ENCODE assay signal across 8 cellular contexts in the genomic region with DNA sequence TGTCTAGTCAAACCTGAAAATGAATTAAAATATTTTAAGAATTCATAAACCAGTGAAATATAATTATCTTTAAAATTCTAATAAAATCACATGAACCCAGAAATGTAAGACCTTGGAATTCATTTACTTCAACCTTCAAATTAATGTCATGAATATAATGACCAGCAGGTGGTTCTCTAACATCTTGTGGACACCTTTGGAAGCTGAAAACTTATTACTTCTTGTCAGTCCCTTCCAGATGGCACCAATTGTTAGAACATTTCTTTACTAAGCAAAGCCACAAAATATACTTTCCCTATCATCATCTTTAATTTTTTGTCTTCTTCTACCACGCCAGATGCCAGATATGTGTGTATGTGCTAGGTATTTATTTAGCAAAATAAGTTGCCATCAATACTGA.
DNase-seq lines count a peak whose midpoint lies in the region; ATAC-seq and TF ChIP-seq lines count a peak whose summit lies in the region.

No MANE protein-coding gene starts in this region.

- TF ChIP-seq CTCF in CD14-positive monocyte (IDR thresholded peaks at IDR 0.05), result peak; percentile 26
- TF ChIP-seq CTCF in HFFc6 (IDR thresholded peaks at IDR 0.05), result peak; percentile 66
- TF ChIP-seq CTCF in brain (conservative IDR thresholded peaks at IDR 0.05), result peak; percentile 42 to 51

- H3K27me3 Mint-ChIP-seq in CD14-positive monocyte (ENCODE audit: low read depth in 3 of 3) (peaks cover 0 to 4% (median 4%) of the 10 kb centered on the region in 3 donors), HFFc6 (ENCODE audit: insufficient read depth) (peaks cover 3% of the 10 kb centered on the region; the same call in 1 of the 2 replicates), brain (no peaks in the 10 kb centered on the region), memory B cell (no peaks in the 10 kb centered on the region)

- DNase-seq in CD14-positive monocyte (ENCODE audit: low spot score) (no peak), HFFc6 (no peak), memory B cell (ENCODE audit: low spot score in 2 of 2) (no peak), HuH-7 (ENCODE audit: low spot score) (no peak), OCI-M2 (lab: John Stamatoyannopoulos, UW; ENCODE audit: unreplicated experiment) (no peak), MG63 (no peak)

- H3K36me3 Mint-ChIP-seq in CD14-positive monocyte (no peaks in the 10 kb centered on the region), HFFc6 (ENCODE audit: low read depth) (no peaks in the 10 kb centered on the region), brain (no peaks in the 10 kb centered on the region), memory B cell (peaks cover 3% of the 10 kb centered on the region)

- H3K27ac Mint-ChIP-seq in CD14-positive monocyte (no peak overlapping the region), HFFc6 (no peak overlapping the region), brain (no peak overlapping the region), memory B cell (peak overlapping the region; percentile 4)

- ATAC-seq in memory B cell (ENCODE audit: low read depth), result peak; percentile 33
- no peak for ATAC-seq in GM21786 (IDR thresholded peaks at IDR 0.05; ENCODE audit: unreplicated experiment)

- H3K4me3 Mint-ChIP-seq in CD14-positive monocyte (no peak overlapping the region), HFFc6 (no peak overlapping the region), brain (no peak overlapping the region), memory B cell (no peak overlapping the region)

- H3K36me3 ChIP-seq in MG63, result no peaks in the 10 kb centered on the region

- intact Hi-C loops in CD14-positive monocyte (cut with micrococcal nuclease), result no loop called here

- H3K4me1 Mint-ChIP-seq in CD14-positive monocyte (no peaks in the 10 kb centered on the region), HFFc6 (ENCODE audit: low read depth) (peaks cover 6% of the 10 kb centered on the region; the same call in 1 of the 2 replicates), brain (no peaks in the 10 kb centered on the region), memory B cell (peaks cover 9% of the 10 kb centered on the region)

- H3K9me3 Mint-ChIP-seq in CD14-positive monocyte, result peaks cover 0 to 3% (median 2%) of the 10 kb centered on the region in 7 donors
- no peaks in the 10 kb centered on the region for H3K9me3 Mint-ChIP-seq in HFFc6
- peaks cover 0 to 10% (median 0%) of the 10 kb centered on the region in 5 experiments for H3K9me3 Mint-ChIP-seq in brain
- H3K9me3 Mint-ChIP-seq in memory B cell, result peaks cover 3% of the 10 kb centered on the region

- H3K27me3 ChIP-seq in MG63, result no peaks in the 10 kb centered on the region

- H3K9me3 ChIP-seq in MG63, result no peaks in the 10 kb centered on the region

- no peak overlapping the region for H3K4me3 ChIP-seq in MG63
